ENCODE assay signal across 17 cellular contexts in genomic region chr14:80419769-80420168, GRCh38.
"Had no signal": no experiment of that assay in that cellular context is flagged by ENCODE, and none has a peak within 500 bp of the region (broad histone marks: within the 10 kb centered on the region; RNA-seq: fewer than 3 reads in every experiment).

No MANE protein-coding gene starts in this region.

- H3K4me1 ChIP-seq: sigmoid colon, suprapubic skin, tibial artery, upper lobe of left lung, uterus had no signal

- DNase-seq: effector CD4-positive, alpha-beta T cell; glutamatergic neuron; islet precursor cell; mammary epithelial cell; naive thymus-derived CD4-positive, alpha-beta T cell; nephron progenitor cell; sigmoid colon; stimulated activated CD4-positive, alpha-beta T cell treated with anti-CD3 and anti-CD28 coated beads, Interleukin-12 subunit alpha, Interleukin-12 subunit beta, amount 100 ng/mL, for 4 hours; stimulated activated naive CD4-positive, alpha-beta T cell treated with Interleukin-2 at 50 U/mL for 16 hours; tibial artery; upper lobe of left lung; uterus had no signal

- H3K9me3 ChIP-seq: gastroesophageal sphincter, sigmoid colon, suprapubic skin, tibial artery, upper lobe of left lung, uterus had no signal

- H3K27me3 ChIP-seq: gastroesophageal sphincter, sigmoid colon, suprapubic skin, tibial artery, upper lobe of left lung, uterus had no signal

- H3K27ac ChIP-seq: coronary artery, sigmoid colon, skin epidermis, suprapubic skin, tibial artery, upper lobe of left lung, uterus had no signal

- H3K36me3 ChIP-seq: gastroesophageal sphincter, sigmoid colon, suprapubic skin, tibial artery, upper lobe of left lung, uterus had no signal

- ATAC-seq: gastroesophageal sphincter; left lobe of liver; naive thymus-derived CD4-positive, alpha-beta T cell had no signal

- H3K4me3 ChIP-seq: coronary artery, gastroesophageal sphincter, sigmoid colon, skin epidermis, suprapubic skin, tibial artery, upper lobe of left lung, uterus had no signal
